In genomic region chr6:169380493-169380892, GRCh38 we compare ENCODE assay signal across 21 cellular contexts.
A peak's percentile ranks its signal among the peaks of the same experiment; 100 is the strongest.
DNase-seq lines count a peak whose midpoint lies in the region; ATAC-seq and TF ChIP-seq lines count a peak whose summit lies in the region.
"Had no signal": no experiment of that assay in that cellular context is flagged by ENCODE, and none has a peak within 500 bp of the region (broad histone marks: within the 10 kb centered on the region; RNA-seq: fewer than 3 reads in every experiment).

No MANE protein-coding gene starts in this region.

- H3K4me3 ChIP-seq in right atrium auricular region (no peak overlapping the region), coronary artery (no peak overlapping the region), vagina (no peak overlapping the region)
- no peak overlapping the region for H3K4me3 ChIP-seq in effector memory CD4-positive, alpha-beta T cell (ENCODE audit: insufficient read depth, low read depth, low read length, poor library complexity, severe bottlenecking)
- H3K4me3 ChIP-seq: A549; BLaER1 treated with 17β-estradiol and CSF1 and Interleukin-3, amounts not matched to agents 10 nM and 100 nM; GM23338 had no signal

- H3K9me3 ChIP-seq in right atrium auricular region: peaks cover 0 to 11% of the 10 kb centered on the region in 2 donors
- H3K9me3 ChIP-seq in vagina: no peaks in the 10 kb centered on the region
- H3K9me3 ChIP-seq in effector memory CD4-positive, alpha-beta T cell (ENCODE audit: control insufficient read depth, low read length): no peaks in the 10 kb centered on the region
- H3K9me3 ChIP-seq: BE2C had no signal

- ATAC-seq in Right ventricle myocardium inferior (no peak), left lobe of liver (no peak)
- ATAC-seq: A549, GM23338, HCT116 had no signal

- TF ChIP-seq CTCF in right atrium auricular region (IDR thresholded peaks at IDR 0.05) (no peak), coronary artery (IDR thresholded peaks at IDR 0.05) (no peak), vagina (IDR thresholded peaks at IDR 0.05) (no peak)

- intact Hi-C loops in Right ventricle myocardium inferior (cut with DNase I) (no loop called here), vagina (cut with DNase I) (no loop called here)

- H3K36me3 ChIP-seq in right atrium auricular region (no peaks in the 10 kb centered on the region), vagina (no peaks in the 10 kb centered on the region)
- H3K36me3 ChIP-seq in effector memory CD4-positive, alpha-beta T cell (ENCODE audit: control insufficient read depth, insufficient read depth, low read length): no peaks in the 10 kb centered on the region
- H3K36me3 ChIP-seq: BE2C had no signal

- peak; percentile 16 for DNase-seq in right atrium auricular region (ENCODE audit: low spot score)
- no peak for DNase-seq in Right ventricle myocardium inferior (ENCODE audit: missing footprints)
- DNase-seq in coronary artery (ENCODE audit: low spot score): peak; percentile 66
- DNase-seq in mucosa of gallbladder (ENCODE audit: low spot score): peak; percentile 7
- peak; percentile 34 to 55 for DNase-seq in vagina (ENCODE audit: extremely low spot score in 2 of 2)
- no peak for DNase-seq in effector memory CD4-positive, alpha-beta T cell
- DNase-seq in left lobe of liver (ENCODE audit: low spot score): no peak
- DNase-seq: 8988T; ACHN; AML-193; BE2C; CD4-positive, alpha-beta T cell; CD8-positive, alpha-beta memory T cell; DMS53; DMS79 treated with DMSO at 0.1 percent for 48 hours; GF-D8; H9 had no signal

- no peaks in the 10 kb centered on the region for H3K27me3 ChIP-seq in right atrium auricular region
- no peaks in the 10 kb centered on the region for H3K27me3 ChIP-seq in vagina
- no peaks in the 10 kb centered on the region for H3K27me3 ChIP-seq in effector memory CD4-positive, alpha-beta T cell (replicated peaks; ENCODE audit: control insufficient read depth, insufficient read depth, low read length, poor library complexity, severe bottlenecking)
- H3K27me3 ChIP-seq: BE2C; BLaER1 treated with 17β-estradiol and CSF1 and Interleukin-3, amounts not matched to agents 10 nM and 100 nM had no signal

- H3K4me1 ChIP-seq in right atrium auricular region (no peaks in the 10 kb centered on the region), vagina (peaks cover under 1% of the 10 kb centered on the region)
- no peaks in the 10 kb centered on the region for H3K4me1 ChIP-seq in effector memory CD4-positive, alpha-beta T cell (ENCODE audit: control insufficient read depth, insufficient read depth, low read length, poor library complexity, severe bottlenecking)
- H3K4me1 ChIP-seq: A549, BE2C had no signal

- no peak overlapping the region for H3K27ac ChIP-seq in right atrium auricular region
- no peak overlapping the region for H3K27ac ChIP-seq in coronary artery
- no peak overlapping the region for H3K27ac ChIP-seq in vagina
- H3K27ac ChIP-seq in effector memory CD4-positive, alpha-beta T cell (ENCODE audit: insufficient read depth, low read length, poor library complexity, severe bottlenecking): no peak overlapping the region
- H3K27ac ChIP-seq: A549; BLaER1 treated with 17β-estradiol and CSF1 and Interleukin-3, amounts not matched to agents 10 nM and 100 nM had no signal

- no peak for TF ChIP-seq POLR2A in vagina (IDR thresholded peaks at IDR 0.05)

Comparison
In these comparisons a context has a peak if more than half of its experiments do, and no peak if none do; other contexts are left out.
1. DNase-seq: peak in right atrium auricular region (single experiment), coronary artery (single experiment), mucosa of gallbladder (single experiment) and vagina (2 of 2); none in Right ventricle myocardium inferior (single experiment), effector memory CD4-positive, alpha-beta T cell (0 of 3) and left lobe of liver (single experiment).